In genomic region chr19:40717880-40718773, GRCh38 we compare ENCODE assay signal across 8 cellular contexts. TPM values are rescaled to one million over a fixed set of nuclear protein-coding genes. Genes with fewer than 3 reads are reported as not detected.
DNase-seq lines count a peak whose midpoint lies in the region; ATAC-seq lines count a peak whose summit lies in the region.

No MANE protein-coding gene starts in this region.

- peaks cover 3% of the 10 kb centered on the region in 2 donors for H3K36me3 ChIP-seq in mucosa of rectum (ENCODE audit: control insufficient read depth in 2 of 2, insufficient read depth in 2 of 2, low read length in 2 of 2)

- DNase-seq in D341Med (ENCODE audit: low spot score) (peak; percentile 56), NCI-H82 treated with DMSO at 0.1 percent for 48 hours (lab: John Stamatoyannopoulos, UW; ENCODE audit: unreplicated experiment) (peak; percentile 14), dermis blood vessel endothelial cell (peak; percentile 24), NCI-H446 (lab: John Stamatoyannopoulos, UW) (no peak)
- DNase-seq in activated CD4-positive, CD25-positive, alpha-beta regulatory T cell (lab: John Stamatoyannopoulos, UW), result no peak

- peak overlapping the region; percentile 96 to 99 for H3K27ac ChIP-seq in mucosa of rectum (ENCODE audit: low read depth in 2 of 2, low read length in 2 of 2)

- H3K9me3 ChIP-seq in mucosa of rectum (ENCODE audit: control insufficient read depth in 2 of 2, low read length in 2 of 2), result no peaks in the 10 kb centered on the region

- peak overlapping the region; percentile 75 to 94 for H3K4me3 ChIP-seq in mucosa of rectum (ENCODE audit: low read length in 2 of 2)

- no peaks in the 10 kb centered on the region for H3K27me3 ChIP-seq in mucosa of rectum (ENCODE audit: control insufficient read depth in 2 of 2, insufficient read depth in 2 of 2, low read length in 2 of 2)

- H3K4me1 ChIP-seq in mucosa of rectum (ENCODE audit: control insufficient read depth in 2 of 2, insufficient read depth in 2 of 2, low read length in 2 of 2), result peaks cover 55 to 56% of the 10 kb centered on the region in 2 donors

- no peak for ATAC-seq in HG02885 (IDR thresholded peaks at IDR 0.05; ENCODE audit: poor library complexity, unreplicated experiment)
- ATAC-seq in HG03135 (IDR thresholded peaks at IDR 0.05; ENCODE audit: unreplicated experiment), result no peak

- H3K9ac ChIP-seq in mucosa of rectum (ENCODE audit: low read depth in 1 of 2, low read length in 2 of 2), result peak overlapping the region; percentile 92 to 99

RNA-seq across cellular contexts. Expression of gene ITPKC, which starts 1.2 kb away (rescaled TPM):
- 30.6 and 33.4 TPM in 2 replicates for total RNA-seq in dermis blood vessel endothelial cell

RNA-seq across cellular contexts. Expression of gene COQ8B, which starts 1.4 kb away (rescaled TPM):
- total RNA-seq in dermis blood vessel endothelial cell, result 31.8 and 38.8 TPM in 2 replicates

RNA-seq across cellular contexts. Expression of gene NUMBL, which starts 27.7 kb away (rescaled TPM):
- 27.2 and 48.0 TPM in 2 replicates for total RNA-seq in dermis blood vessel endothelial cell

RNA-seq across cellular contexts. Expression of gene ACTMAP, which starts 32.1 kb away (rescaled TPM):
- 1.0 and 2.0 TPM in 2 replicates for total RNA-seq in dermis blood vessel endothelial cell

RNA-seq across cellular contexts. Expression of gene SNRPA, which starts 32.9 kb away (rescaled TPM):
- 22.1 and 45.8 TPM in 2 replicates for total RNA-seq in dermis blood vessel endothelial cell

Comparison
In these comparisons a context has a peak if more than half of its experiments do, and no peak if none do; other contexts are left out.
1. DNase-seq: peak in D341Med (single experiment), NCI-H82 treated with DMSO at 0.1 percent for 48 hours (single experiment) and dermis blood vessel endothelial cell (single experiment); none in NCI-H446 (0 of 2) and activated CD4-positive, CD25-positive, alpha-beta regulatory T cell (0 of 4).